Comparison of ENCODE assay signal across 8 cellular contexts in genomic region chr16:89924298-89924924, GRCh38. TPM values are rescaled to one million over a fixed set of nuclear protein-coding genes. Genes with fewer than 3 reads are reported as not detected.
DNase-seq lines count a peak whose midpoint lies in the region; FAIRE-seq and TF ChIP-seq lines count a peak whose summit lies in the region.

No MANE protein-coding gene starts in this region.

- 6 to 7% methylated on average over 5 to 10 of the region's 14 CpGs for WGBS in thyroid gland, 2 donors

- H3K4me3 ChIP-seq in WERI-Rb-1 (ENCODE audit: low read depth, low read length) (peak overlapping the region; percentile 65), fibroblast of villous mesenchyme (ENCODE audit: low read depth, low read length) (peak overlapping the region; percentile 64), thyroid gland (replicated peaks in 1 of 3) (no peak overlapping the region), kidney (ENCODE audit: low read length in 2 of 2) (no peak overlapping the region)

- peak overlapping the region; percentile 94 for H3K27ac ChIP-seq in WERI-Rb-1
- no peak overlapping the region for H3K27ac ChIP-seq in thyroid gland
- no peak overlapping the region for H3K27ac ChIP-seq in kidney (ENCODE audit: low read depth in 2 of 2, low read length in 2 of 2)

- H3K27me3 ChIP-seq in WERI-Rb-1 (ENCODE audit: insufficient read depth, low read depth, severe bottlenecking) (no peaks in the 10 kb centered on the region), thyroid gland (peaks cover 21% of the 10 kb centered on the region)

- no peak for TF ChIP-seq POLR2A in thyroid gland (IDR thresholded peaks at IDR 0.05)

- intact Hi-C loops in thyroid gland (cut with DNase I), result no loop called here
- intact Hi-C loops in kidney (cut with DNase I), result no loop called here

- H3K4me1 ChIP-seq in thyroid gland (peaks cover 0 to 47% of the 10 kb centered on the region in 2 donors), kidney (ENCODE audit: control insufficient read depth in 1 of 2, insufficient read depth in 1 of 2, low read depth in 1 of 2, low read length in 2 of 2) (peaks cover 0 to 2% of the 10 kb centered on the region in 2 donors)

- TF ChIP-seq CTCF in WERI-Rb-1 (IDR thresholded peaks at IDR 0.05; ENCODE audit: low read depth, low read length) (no peak), fibroblast of villous mesenchyme (IDR thresholded peaks at IDR 0.05; ENCODE audit: insufficient read depth, low read depth, low read length) (no peak), thyroid gland (IDR thresholded peaks at IDR 0.05) (no peak), kidney (IDR thresholded peaks at IDR 0.05; ENCODE audit: borderline replicate concordance, extremely low read depth, insufficient read depth) (no peak)

- H3K9me3 ChIP-seq in WERI-Rb-1 (ENCODE audit: severe bottlenecking) (no peaks in the 10 kb centered on the region), thyroid gland (no peaks in the 10 kb centered on the region), kidney (ENCODE audit: control insufficient read depth in 1 of 2, low read length in 2 of 2) (no peaks in the 10 kb centered on the region)

- DNase-seq in NCI-H2081 (lab: John Stamatoyannopoulos, UW) (peak; percentile 49 to 70), NCI-H2081 treated with DMSO at 0.1 percent for 48 hours (lab: John Stamatoyannopoulos, UW) (no peak), MV-4-11 (lab: John Stamatoyannopoulos, UW) (peak; percentile 38), WERI-Rb-1 (peak; percentile 77), fibroblast of villous mesenchyme (ENCODE audit: low read depth) (peak; percentile 45), thyroid gland (no peak), kidney (no peak)
- peak; percentile 50 for DNase-seq in stimulated activated CD8-positive, alpha-beta memory T cell treated with anti-CD3 and anti-CD28 coated beads, Interleukin-4, amount 100 ng/mL, for 48 hours

- no peak overlapping the region for H3K9ac ChIP-seq in kidney (ENCODE audit: low read length in 2 of 2)

- peaks cover under 1% of the 10 kb centered on the region; the same call in 1 of the 2 replicates for H3K36me3 ChIP-seq in WERI-Rb-1
- H3K36me3 ChIP-seq in thyroid gland, result no peaks in the 10 kb centered on the region
- H3K36me3 ChIP-seq in kidney (ENCODE audit: control insufficient read depth in 1 of 2, insufficient read depth in 2 of 2, low read length in 2 of 2), result no peaks in the 10 kb centered on the region

- FAIRE-seq in kidney (lab: Jason Lieb, UNC), result no peak

RNA-seq across cellular contexts. Expression of gene TUBB3, which starts 1.3 kb away (rescaled TPM):
- total RNA-seq in fibroblast of villous mesenchyme (95.9 and 128 TPM in 2 replicates), thyroid gland (1 to 10 TPM in 1 of 4 donors, under 1 TPM in 3; 0.33 to 2.4 (median 0.68) TPM), kidney (35.0 TPM)
- polyA plus RNA-seq in kidney (ENCODE audit: insufficient read depth, low read depth, low replicate concordance), result 3.4 TPM

RNA-seq across cellular contexts. Expression of gene MC1R, which starts 5.7 kb away (rescaled TPM):
- total RNA-seq in fibroblast of villous mesenchyme (3.9 and 6.1 TPM in 2 replicates), thyroid gland (10 to 100 TPM in 2 of 4 donors, 1 to 10 TPM in 2; 7.7 to 16.2 (median 11.4) TPM), kidney (13.5 TPM)
- polyA plus RNA-seq in kidney (ENCODE audit: insufficient read depth, low read depth, low replicate concordance), result 2.1 TPM

RNA-seq across cellular contexts. Expression of gene DEF8, which starts 24.1 kb away (rescaled TPM):
- 53.1 and 79.9 TPM in 2 replicates for total RNA-seq in fibroblast of villous mesenchyme
- total RNA-seq in thyroid gland, result 10 to 100 TPM; 45.0 to 80.9 (median 72.1) TPM
- 66.2 TPM for total RNA-seq in kidney
- 39.3 TPM for polyA plus RNA-seq in kidney (ENCODE audit: insufficient read depth, low read depth, low replicate concordance)

RNA-seq across cellular contexts. Expression of gene TCF25, which starts 51.0 kb away (rescaled TPM):
- total RNA-seq in fibroblast of villous mesenchyme (188 and 270 TPM in 2 replicates), thyroid gland (100 to 1,000 TPM; 144 to 266 (median 201) TPM), kidney (209 TPM)
- polyA plus RNA-seq in kidney (ENCODE audit: insufficient read depth, low read depth, low replicate concordance), result 157 TPM

Comparison
In these comparisons a context has a peak if more than half of its experiments do, and no peak if none do; other contexts are left out.
1. DNase-seq: peak in NCI-H2081 (2 of 2), MV-4-11 (single experiment), WERI-Rb-1 (single experiment), fibroblast of villous mesenchyme (single experiment) and stimulated activated CD8-positive, alpha-beta memory T cell treated with anti-CD3 and anti-CD28 coated beads, Interleukin-4, amount 100 ng/mL, for 48 hours (single experiment); none in NCI-H2081 treated with DMSO at 0.1 percent for 48 hours (single experiment), thyroid gland (0 of 2) and kidney (single experiment).
2. H3K4me3 ChIP-seq: peak in WERI-Rb-1 (single experiment) and fibroblast of villous mesenchyme (single experiment); none in thyroid gland (0 of 3) and kidney (0 of 2).
3. RNA of gene TUBB3, which starts 1.3 kb away (total RNA-seq): 95.9 to 128 TPM in fibroblast of villous mesenchyme and 35.0 TPM in kidney (single experiment); 0.33 to 2.4 TPM in thyroid gland; every median in the first group is over 10 times any median in the second.